Comparison of ENCODE assay signal across 25 cellular contexts in genomic region chr1:183245366-183245765, GRCh38. TPM values are rescaled to one million over a fixed set of nuclear protein-coding genes. Genes with fewer than 3 reads are reported as not detected.
DNase-seq lines count a peak whose midpoint lies in the region; ATAC-seq, FAIRE-seq and TF ChIP-seq lines count a peak whose summit lies in the region.
"Had no signal": no experiment of that assay in that cellular context is flagged by ENCODE, and none has a peak within 500 bp of the region (broad histone marks: within the 10 kb centered on the region; RNA-seq: fewer than 3 reads in every experiment).

No MANE protein-coding gene starts in this region.

- no peak overlapping the region for H3K4me2 ChIP-seq in mammary epithelial cell (ENCODE audit: insufficient read depth, low read depth, low read length)
- H3K4me2 ChIP-seq: BLaER1 treated with 17β-estradiol and CSF1 and Interleukin-3, amounts not matched to agents 10 nM and 100 nM; SK-N-SH had no signal

- H3K79me2 ChIP-seq in mammary epithelial cell (ENCODE audit: insufficient read depth, low read length) = no peaks in the 10 kb centered on the region

- no peak overlapping the region for H2AFZ ChIP-seq in mammary epithelial cell (ENCODE audit: low read depth, low read length)

- no peak overlapping the region for H3K9ac ChIP-seq in mammary epithelial cell (ENCODE audit: insufficient read depth, low read length)
- H3K9ac ChIP-seq: BLaER1 treated with 17β-estradiol and CSF1 and Interleukin-3, amounts not matched to agents 10 nM and 100 nM; SK-N-SH had no signal

- no peaks in the 10 kb centered on the region for H3K27me3 Mint-ChIP-seq in MCF 10A (ENCODE audit: insufficient read depth, unreplicated experiment)
- H3K27me3 Mint-ChIP-seq in chondrocyte (ENCODE audit: low read depth) = no peaks in the 10 kb centered on the region
- no peaks in the 10 kb centered on the region for H3K27me3 Mint-ChIP-seq in endothelial cell (ENCODE audit: unreplicated experiment)

- 100% methylated on average over 3 of the region's 3 CpGs for WGBS in mammary epithelial cell (ENCODE audit: low coverage, missing lambda C conversion rate)
- WGBS in upper lobe of left lung, 2 donors = 88 to 98% methylated on average over 3 of the region's 3 CpGs

- BruUV-seq in MCF 10A (replicated peaks; lab: Mats Ljungman, UMichigan) = no TSS peak
- no TSS peak for BruUV-seq in mammary epithelial cell (replicated peaks; lab: Mats Ljungman, UMichigan)

- no peak for DNase-seq in MCF 10A (ENCODE audit: unreplicated experiment)
- no peak for DNase-seq in mammary epithelial cell
- DNase-seq in chondrocyte (ENCODE audit: low spot score) = no peak
- DNase-seq in lower lobe of right lung = no peak
- DNase-seq in tibial artery = no peak
- no peak for DNase-seq in GM19239 (ENCODE audit: insufficient read length, low spot score)
- no peak for DNase-seq in upper lobe of left lung
- DNase-seq in endothelial cell (ENCODE audit: low spot score) = no peak
- DNase-seq: CD8-positive, alpha-beta T cell; DMS153; KG1; NCI-H1092 treated with DMSO at 0.1 percent for 48 hours; NCI-H1436 treated with DMSO at 0.1 percent for 48 hours; NCI-H1930; NCI-H2227 treated with DMSO at 0.1 percent for 48 hours; NCI-H510A; NCI-H748 treated with DMSO at 0.1 percent for 48 hours; NK-92 treated with Interleukin-12 subunit alpha and Interleukin-12 subunit beta, amount 100 ng/mL, for 24 hours; SIG-M5; SK-N-SH had no signal

- H3K4me3 Mint-ChIP-seq in MCF 10A (ENCODE audit: unreplicated experiment) (no peak overlapping the region), chondrocyte (ENCODE audit: unreplicated experiment) (no peak overlapping the region), endothelial cell (ENCODE audit: unreplicated experiment) (no peak overlapping the region)
- H3K4me3 Mint-ChIP-seq: CD8-positive, alpha-beta T cell had no signal

- no peaks in the 10 kb centered on the region for H4K20me1 ChIP-seq in mammary epithelial cell (ENCODE audit: insufficient read depth, low read length)
- H4K20me1 ChIP-seq: BLaER1 treated with 17β-estradiol and CSF1 and Interleukin-3, amounts not matched to agents 10 nM and 100 nM had no signal

- ATAC-seq in lower lobe of right lung = no peak
- ATAC-seq in upper lobe of left lung (ENCODE audit: low FRiP score in 2 of 2) = no peak
- ATAC-seq: CD8-positive, alpha-beta T cell had no signal

- peak overlapping the region; percentile 35 for H3K27ac Mint-ChIP-seq in MCF 10A (ENCODE audit: low read depth, unreplicated experiment)
- peak overlapping the region; percentile 4 for H3K27ac Mint-ChIP-seq in chondrocyte (ENCODE audit: unreplicated experiment)
- H3K27ac Mint-ChIP-seq in endothelial cell (ENCODE audit: unreplicated experiment) = no peak overlapping the region
- H3K27ac Mint-ChIP-seq: CD8-positive, alpha-beta T cell had no signal

- POLR2A ChIA-PET in MCF 10A (lab: Yijun Ruan, JAX) = interaction anchor here (0.9 to 5.4 kb wide), 7 partner anchors 10 to 185 kb away, joined by 3 to 32 read pairs (median 3); no protein-coding TSS in a partner anchor

- H3K9me3 Mint-ChIP-seq in MCF 10A (ENCODE audit: unreplicated experiment) (peaks cover 8% of the 10 kb centered on the region), chondrocyte (ENCODE audit: low read depth) (peaks cover 12% of the 10 kb centered on the region), endothelial cell (ENCODE audit: unreplicated experiment) (no peaks in the 10 kb centered on the region)
- H3K9me3 Mint-ChIP-seq: CD8-positive, alpha-beta T cell had no signal

- no peaks in the 10 kb centered on the region for H3K27me3 ChIP-seq in mammary epithelial cell (ENCODE audit: insufficient read depth, low read length)
- no peaks in the 10 kb centered on the region for H3K27me3 ChIP-seq in lower lobe of right lung (ENCODE audit: low read depth)
- H3K27me3 ChIP-seq in tibial artery = no peaks in the 10 kb centered on the region
- H3K27me3 ChIP-seq in upper lobe of left lung = no peaks in the 10 kb centered on the region
- H3K27me3 ChIP-seq: BLaER1 treated with 17β-estradiol and CSF1 and Interleukin-3, amounts not matched to agents 10 nM and 100 nM had no signal

- H3K27ac ChIP-seq in mammary epithelial cell (ENCODE audit: insufficient read depth, low read depth, low read length) = no peak overlapping the region
- peak overlapping the region; percentile 8 for H3K27ac ChIP-seq in lower lobe of right lung
- H3K27ac ChIP-seq in tibial artery = peak overlapping the region; percentile 24 to 44
- H3K27ac ChIP-seq in upper lobe of left lung = peak overlapping the region in 2 of 4 donors; percentile 30 to 77
- H3K27ac ChIP-seq: 22Rv1; BLaER1 treated with 17β-estradiol and CSF1 and Interleukin-3, amounts not matched to agents 10 nM and 100 nM; RWPE1 had no signal

- CTCF ChIA-PET in MCF 10A (lab: Yijun Ruan, JAX) (interaction anchor here (0.7 to 1.6 kb wide), 3 partner anchors 22 to 393 kb away, joined by 3 to 4 read pairs (median 4); no protein-coding TSS in a partner anchor), mammary epithelial cell (lab: Charles Lee; ENCODE audit: low non-redundant PET) (no interaction called here)

- intact Hi-C loops in MCF 10A (cut with micrococcal nuclease) = no loop called here
- intact Hi-C loops in mammary epithelial cell (cut with micrococcal nuclease) = no loop called here
- intact Hi-C loops in lower lobe of right lung (cut with DNase I) = no loop called here
- intact Hi-C loops in tibial artery (cut with DNase I; ENCODE audit: low total_unique reads) = no loop called here

- TF ChIP-seq EP300 in upper lobe of left lung (IDR thresholded peaks at IDR 0.05) = no peak

- H3K36me3 ChIP-seq in mammary epithelial cell (ENCODE audit: insufficient read depth, low read length) (peaks cover 42% of the 10 kb centered on the region), lower lobe of right lung (no peaks in the 10 kb centered on the region), tibial artery (no peaks in the 10 kb centered on the region), upper lobe of left lung (no peaks in the 10 kb centered on the region)
- H3K36me3 ChIP-seq: BLaER1 treated with 17β-estradiol and CSF1 and Interleukin-3, amounts not matched to agents 10 nM and 100 nM had no signal

- peaks cover 19% of the 10 kb centered on the region for H3K4me1 ChIP-seq in mammary epithelial cell (ENCODE audit: insufficient read depth, low read length)
- peaks cover 18% of the 10 kb centered on the region for H3K4me1 ChIP-seq in lower lobe of right lung
- H3K4me1 ChIP-seq in tibial artery = peaks cover 0 to 53% (median 30%) of the 10 kb centered on the region in 4 donors
- peaks cover 0 to 17% (median 13%) of the 10 kb centered on the region in 4 donors for H3K4me1 ChIP-seq in upper lobe of left lung
- H3K4me1 ChIP-seq: BLaER1 treated with 17β-estradiol and CSF1 and Interleukin-3, amounts not matched to agents 10 nM and 100 nM had no signal

- TF ChIP-seq POLR2A in upper lobe of left lung (IDR thresholded peaks at IDR 0.05) = no peak

- in situ Hi-C loops in mammary epithelial cell (cut with MboI; ENCODE audit: low sequenced_read_pairs in 2 of 2) = no loop called here

- no peaks in the 10 kb centered on the region for H3K9me3 ChIP-seq in mammary epithelial cell (replicated peaks; ENCODE audit: insufficient read depth, low read length)
- H3K9me3 ChIP-seq in lower lobe of right lung = no peaks in the 10 kb centered on the region
- H3K9me3 ChIP-seq in tibial artery = no peaks in the 10 kb centered on the region
- no peaks in the 10 kb centered on the region for H3K9me3 ChIP-seq in upper lobe of left lung
- H3K9me3 ChIP-seq: SK-N-SH had no signal

- H3K4me3 ChIP-seq in mammary epithelial cell (replicated peaks in 1 of 3; ENCODE audit: insufficient read depth in 1 of 3, low read depth in 2 of 3, low read length in 3 of 3) (no peak overlapping the region), lower lobe of right lung (no peak overlapping the region), tibial artery (no peak overlapping the region), upper lobe of left lung (no peak overlapping the region)
- H3K4me3 ChIP-seq: BLaER1 treated with 17β-estradiol and CSF1 and Interleukin-3, amounts not matched to agents 10 nM and 100 nM had no signal

- FAIRE-seq in GM19239 (lab: Jason Lieb, UNC) = no peak
- FAIRE-seq: GM12891, H1 had no signal

- TF ChIP-seq CTCF in MCF 10A (IDR thresholded peaks at IDR 0.05; ENCODE audit: unreplicated experiment) (no peak), mammary epithelial cell (conservative IDR thresholded peaks at IDR 0.05 in 1 of 2, IDR thresholded peaks at IDR 0.05 in 1 of 2; ENCODE audit: extremely low read depth in 1 of 2, insufficient read depth in 1 of 2, low read depth in 1 of 2, low read length in 2 of 2) (no peak), chondrocyte (IDR thresholded peaks at IDR 0.05) (no peak), lower lobe of right lung (IDR thresholded peaks at IDR 0.05) (no peak), tibial artery (IDR thresholded peaks at IDR 0.05) (no peak), upper lobe of left lung (IDR thresholded peaks at IDR 0.05) (no peak), endothelial cell (IDR thresholded peaks at IDR 0.05; ENCODE audit: unreplicated experiment) (no peak)

- dilution Hi-C loops in mammary epithelial cell (cut with HindIII; ENCODE audit: low sequenced_read_pairs) = no loop called here

- H3K36me3 Mint-ChIP-seq in MCF 10A (ENCODE audit: insufficient read depth, unreplicated experiment) (peaks cover 67% of the 10 kb centered on the region), chondrocyte (ENCODE audit: low read depth) (peaks cover 7% of the 10 kb centered on the region), endothelial cell (ENCODE audit: low read depth, unreplicated experiment) (peaks cover 16% of the 10 kb centered on the region)
- H3K36me3 Mint-ChIP-seq: CD8-positive, alpha-beta T cell had no signal

- H3K4me1 Mint-ChIP-seq in MCF 10A (ENCODE audit: insufficient read depth, unreplicated experiment) (peaks cover 36% of the 10 kb centered on the region), chondrocyte (ENCODE audit: low read depth) (peaks cover 64% of the 10 kb centered on the region), endothelial cell (ENCODE audit: unreplicated experiment) (peaks cover 11% of the 10 kb centered on the region)

RNA-seq across cellular contexts. Expression of gene LAMC2, which starts 59.3 kb away (rescaled TPM):
- total RNA-seq in MCF 10A (2022) (751 and 884 TPM in 2 replicates), mammary epithelial cell (1,000 to 10,000 TPM; 1,201 to 2,277 TPM), chondrocyte (13.8 to 20.1 TPM (median 14.5 TPM) in 3 replicates), lower lobe of right lung (24.9 TPM), upper lobe of left lung (10 to 100 TPM; 10.5 to 74.6 (median 46.1) TPM), endothelial cell (ENCODE audit: unreplicated experiment) (2.3 TPM)
- polyA plus RNA-seq in mammary epithelial cell = 1,668 TPM
- 2,109 TPM for polyA minus RNA-seq in mammary epithelial cell
- total RNA-seq: CD8-positive, alpha-beta T cell had no signal
